Comparison of ENCODE assay signal across 9 cellular contexts in the genomic region with DNA sequence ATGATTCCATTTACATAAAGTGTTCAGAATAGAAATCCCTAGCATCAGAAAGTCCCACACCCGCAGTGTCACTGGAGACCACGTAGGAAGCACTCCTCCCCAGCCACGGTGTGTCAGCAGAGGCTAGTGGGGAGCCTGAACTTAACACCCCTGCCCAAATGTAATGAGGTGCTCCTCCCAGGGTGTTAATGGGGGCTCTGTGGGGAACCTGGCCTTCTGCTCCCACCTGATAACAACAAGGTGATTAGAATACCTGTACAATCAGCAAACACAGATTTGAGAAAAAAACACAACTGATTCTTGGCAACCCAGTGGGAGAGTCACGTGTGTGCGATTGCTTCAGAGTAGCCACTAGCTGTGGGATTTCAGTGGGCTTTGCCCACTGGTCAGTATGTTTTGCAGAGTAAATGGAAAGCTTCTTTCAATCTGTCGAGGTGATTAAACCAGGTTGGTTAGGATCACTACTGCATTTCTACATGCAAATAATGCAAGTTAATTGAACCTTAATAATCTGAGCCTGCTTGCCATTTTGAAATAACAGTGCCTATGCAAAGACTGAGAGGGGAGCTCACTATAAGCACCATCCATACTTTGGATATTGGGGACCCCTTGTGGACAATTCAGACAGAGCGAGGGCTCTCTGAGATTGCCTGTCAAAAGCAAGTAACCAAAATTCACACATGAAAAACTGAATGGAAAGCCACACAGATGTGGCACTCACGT. TPM values are rescaled to one million over a fixed set of nuclear protein-coding genes. Genes with fewer than 3 reads are reported as not detected.
DNase-seq lines count a peak whose midpoint lies in the region; ATAC-seq and TF ChIP-seq lines count a peak whose summit lies in the region.
"Had no signal": no experiment of that assay in that cellular context is flagged by ENCODE, and none has a peak within 500 bp of the region (broad histone marks: within the 10 kb centered on the region; RNA-seq: fewer than 3 reads in every experiment).

No MANE protein-coding gene starts in this region.

- BruUV-seq in PC-3 (replicated peaks; lab: Mats Ljungman, UMichigan) = no TSS peak

- H3K27me3 ChIP-seq in KMS-11 (ENCODE audit: insufficient read depth, low read depth) (no peaks in the 10 kb centered on the region), PC-3 (ENCODE audit: low read length) (no peaks in the 10 kb centered on the region), ascending aorta (no peaks in the 10 kb centered on the region)

- no peak overlapping the region for H3K9ac ChIP-seq in KMS-11
- H3K9ac ChIP-seq in PC-3 (ENCODE audit: low read length) = no peak overlapping the region

- no peaks in the 10 kb centered on the region for H3K9me2 ChIP-seq in PC-3 (replicated peaks; ENCODE audit: low read length)

- no peaks in the 10 kb centered on the region for H3K79me2 ChIP-seq in KMS-11 (ENCODE audit: insufficient read depth, low read depth)
- H3K79me2 ChIP-seq in PC-3 (ENCODE audit: low read length) = no peaks in the 10 kb centered on the region

- ATAC-seq in PC-3 (peak; percentile 93), GM21619 (IDR thresholded peaks at IDR 0.05; ENCODE audit: unreplicated experiment) (no peak), HG03571 (IDR thresholded peaks at IDR 0.05; ENCODE audit: unreplicated experiment) (no peak)

- H4K20me1 ChIP-seq in KMS-11 (ENCODE audit: insufficient read depth) (no peaks in the 10 kb centered on the region), PC-3 (ENCODE audit: low read length) (no peaks in the 10 kb centered on the region)

- H3K36me3 ChIP-seq in KMS-11 (ENCODE audit: insufficient read depth) (no peaks in the 10 kb centered on the region), PC-3 (ENCODE audit: low read depth, low read length) (no peaks in the 10 kb centered on the region), ascending aorta (no peaks in the 10 kb centered on the region)

- no peaks in the 10 kb centered on the region for H3F3A ChIP-seq in PC-3 (ENCODE audit: low read length, unreplicated experiment)

- POLR2A ChIA-PET in PC-3 (lab: Charles Lee; ENCODE audit: unreplicated experiment) = interaction anchor here (0.6 kb wide), 1 partner anchor 57 kb away, joined by 13 read pairs; no protein-coding TSS in a partner anchor

- no peak overlapping the region for H3K4me3 ChIP-seq in KMS-11 (IDR thresholded peaks at IDR 0.05; ENCODE audit: insufficient read depth, low read depth, low read length)
- no peak overlapping the region for H3K4me3 ChIP-seq in PC-3 (ENCODE audit: low read length)
- no peak overlapping the region for H3K4me3 ChIP-seq in ascending aorta

- no peak overlapping the region for H3K4me2 ChIP-seq in KMS-11
- no peak overlapping the region for H3K4me2 ChIP-seq in PC-3 (ENCODE audit: low read length)

- peaks cover 25% of the 10 kb centered on the region for H3K4me1 ChIP-seq in KMS-11 (ENCODE audit: low read depth, poor library complexity, severe bottlenecking)
- H3K4me1 ChIP-seq in PC-3 (ENCODE audit: insufficient read depth, low read length) = no peaks in the 10 kb centered on the region
- peaks cover 0 to under 1% of the 10 kb centered on the region in 2 donors for H3K4me1 ChIP-seq in ascending aorta

- intact Hi-C loops in PC-3 (cut with micrococcal nuclease) = loop anchor here (1.0 to 5.0 kb wide), 3 partner anchors 93 to 229 kb away; no protein-coding TSS in a partner anchor
- intact Hi-C loops in ascending aorta (cut with DNase I) = loop anchor here (1.0 to 2.0 kb wide), 2 partner anchors 21 to 92 kb away; no protein-coding TSS in a partner anchor

- peak; percentile 79 for DNase-seq in EH (ENCODE audit: low read depth)
- peak; percentile 67 for DNase-seq in PC-3
- no peak for DNase-seq in ascending aorta (ENCODE audit: low spot score in 2 of 2)
- peak; percentile 14 to 60 for DNase-seq in hippocampal formation (lab: John Stamatoyannopoulos, UW)
- DNase-seq in stimulated activated CD4-positive, alpha-beta T cell treated with anti-CD3 and anti-CD28 coated beads, Interleukin-2, amount 100 ng/mL, for 4 hours (ENCODE audit: low read depth) = peak; percentile 24

- CTCF ChIA-PET in PC-3 (lab: Charles Lee) = interaction anchor here (0.7 to 1.0 kb wide), 5 partner anchors 77 to 174 kb away, joined by 3 to 11 read pairs (median 6); partner anchors contain the start of gene KHK

- H3K9me3 ChIP-seq in PC-3 (ENCODE audit: low read length) (no peaks in the 10 kb centered on the region), ascending aorta (no peaks in the 10 kb centered on the region)

- H3K27ac ChIP-seq in KMS-11 = no peak overlapping the region
- H3K27ac ChIP-seq in PC-3 (ENCODE audit: low read length) = no peak overlapping the region
- no peak overlapping the region for H3K27ac ChIP-seq in ascending aorta

- TF ChIP-seq CTCF in KMS-11 (conservative IDR thresholded peaks at IDR 0.05; ENCODE audit: low read depth, low read length) (peak; percentile 76), PC-3 (conservative IDR thresholded peaks at IDR 0.05; ENCODE audit: low read depth, low read length) (peak; percentile 71), ascending aorta (IDR thresholded peaks at IDR 0.05) (peak; percentile 42 to 60 (median 56))

- H2AFZ ChIP-seq in KMS-11 (ENCODE audit: low read depth) (no peak overlapping the region), PC-3 (ENCODE audit: low read length) (no peak overlapping the region)

RNA-seq across cellular contexts. Expression of gene ATRAID, which starts 20.6 kb away (rescaled TPM):
- 111 and 130 TPM in 2 replicates for total RNA-seq in PC-3 (2014; rRNA removed)
- 284 TPM for total RNA-seq in ascending aorta

RNA-seq across cellular contexts. Expression of gene SLC5A6, which starts 20.8 kb away (rescaled TPM):
- total RNA-seq in PC-3 (2014; rRNA removed) (46.0 and 48.1 TPM in 2 replicates), ascending aorta (85.7 TPM)

RNA-seq across cellular contexts. Expression of gene CAD, which starts 25.9 kb away (rescaled TPM):
- 85.9 and 121 TPM in 2 replicates for total RNA-seq in PC-3 (2014; rRNA removed)
- 63.4 TPM for total RNA-seq in ascending aorta

RNA-seq across cellular contexts. Expression of gene TCF23, which starts 42.5 kb away (rescaled TPM):
- total RNA-seq in PC-3 (2014; rRNA removed) (not detected in 2 replicates), ascending aorta (not detected)
- total RNA-seq: activated CD8-positive, alpha-beta memory T cell treated with anti-CD3 and anti-CD28 coated beads for 36 hours had no signal

RNA-seq across cellular contexts. Expression of gene PRR30, which starts 52.1 kb away (rescaled TPM):
- not detected in 2 replicates for total RNA-seq in PC-3 (2014; rRNA removed)
- not detected for total RNA-seq in ascending aorta
- total RNA-seq: activated CD8-positive, alpha-beta memory T cell treated with anti-CD3 and anti-CD28 coated beads for 36 hours had no signal

Comparison
In these comparisons a context has a peak if more than half of its experiments do, and no peak if none do; other contexts are left out.
1. DNase-seq: peak in EH (single experiment), PC-3 (single experiment), hippocampal formation (2 of 2) and stimulated activated CD4-positive, alpha-beta T cell treated with anti-CD3 and anti-CD28 coated beads, Interleukin-2, amount 100 ng/mL, for 4 hours (single experiment); none in ascending aorta (0 of 2).
2. Peak in every context shown above with its lines, with median percentiles within 50 percentile points of each other: CTCF ChIP-seq.